ENCODE assay signal across 8 cellular contexts in genomic region chrX:123764967-123765871, GRCh38. TPM values are rescaled to one million over a fixed set of nuclear protein-coding genes. Genes with fewer than 3 reads are reported as not detected.
DNase-seq lines count a peak whose midpoint lies in the region; ATAC-seq and TF ChIP-seq lines count a peak whose summit lies in the region.

No MANE protein-coding gene starts in this region.

- peak; percentile 94 for ATAC-seq in GM19395 (IDR thresholded peaks at IDR 0.05; ENCODE audit: unreplicated experiment)
- peak; percentile 76 for ATAC-seq in HG03520 (IDR thresholded peaks at IDR 0.05; ENCODE audit: unreplicated experiment)

- H3K4me3 ChIP-seq in liver (ENCODE audit: low read depth in 1 of 3, low read length in 3 of 3): peak overlapping the region in 2 of 3 donors; percentile 57 to 60

- TF ChIP-seq CTCF in C4-2B (conservative IDR thresholded peaks at IDR 0.05): no peak
- no peak for TF ChIP-seq CTCF in liver (IDR thresholded peaks at IDR 0.05; ENCODE audit: low read depth, low read length, missing input control)

- DNase-seq in NCI-H526 (lab: John Stamatoyannopoulos, UW) (peak; percentile 62 to 93), dermis blood vessel endothelial cell (peak; percentile 50)
- peak; percentile 23 for DNase-seq in activated CD4-positive, alpha-beta T cell treated with anti-CD3 and anti-CD28 coated beads, Interleukin-2, amount 50 U/mL, for 1 hour
- DNase-seq in stimulated activated CD4-positive, alpha-beta T cell treated with anti-CD3 and anti-CD28 coated beads, Interleukin-4, amount 100 ng/mL, for 24 hours: peak; percentile 69

- no peaks in the 10 kb centered on the region for H3K4me1 ChIP-seq in liver (ENCODE audit: control insufficient read depth in 4 of 4, insufficient read depth in 4 of 4, low read length in 3 of 4)

- no peaks in the 10 kb centered on the region for H3K36me3 ChIP-seq in liver (ENCODE audit: control insufficient read depth in 4 of 4, insufficient read depth in 3 of 4, low read depth in 1 of 4, low read length in 3 of 4)

- H3K9me3 ChIP-seq in liver (ENCODE audit: control insufficient read depth in 4 of 4, low read length in 3 of 4): no peaks in the 10 kb centered on the region

- peak in 1 of 2 donors; percentile 38 for TF ChIP-seq RAD21 in liver (IDR thresholded peaks at IDR 0.05)

- peak overlapping the region in 1 of 2 donors; percentile 13 for H3K9ac ChIP-seq in liver (ENCODE audit: low read depth in 1 of 2, low read length in 2 of 2)

- no peaks in the 10 kb centered on the region for H3K27me3 ChIP-seq in liver (ENCODE audit: control insufficient read depth in 4 of 4, insufficient read depth in 4 of 4, low read length in 3 of 4)

- peak overlapping the region; percentile 66 for H3K27ac ChIP-seq in C4-2B
- peak overlapping the region in 1 of 2 donors; percentile 37 for H3K27ac ChIP-seq in liver (ENCODE audit: low read depth in 1 of 2, low read length in 2 of 2)

- WGBS in liver: 7% methylated on average over 38 of the region's 38 CpGs

TF ChIP-seq in liver, 16 proteins besides CTCF, POLR2A, EP300 and RAD21:
- TF ChIP-seq ZBTB33 (IDR thresholded peaks at IDR 0.05) (peak; percentile 24), NR2F2 (IDR thresholded peaks at IDR 0.05) (no peak), RXRA (IDR thresholded peaks at IDR 0.05) (no peak), YY1 (IDR thresholded peaks at IDR 0.05) (peak; percentile 59), REST (IDR thresholded peaks at IDR 0.05) (no peak), HNF4A (conservative IDR thresholded peaks at IDR 0.05) (peak; percentile 10 to 13), EGR1 (IDR thresholded peaks at IDR 0.05; ENCODE audit: low read depth in 2 of 2) (no peak), SP1 (IDR thresholded peaks at IDR 0.05) (no peak), MAX (IDR thresholded peaks at IDR 0.05) (no peak), HNF4G (IDR thresholded peaks at IDR 0.05) (no peak), GABPA (IDR thresholded peaks at IDR 0.05 in 1 of 2, conservative IDR thresholded peaks at IDR 0.05 in 1 of 2) (peak; percentile 21 to 76), FOXA2 (IDR thresholded peaks at IDR 0.05) (no peak), TAF1 (conservative IDR thresholded peaks at IDR 0.05) (no peak), JUND (IDR thresholded peaks at IDR 0.05) (peak in 1 of 2 donors; percentile 15), ATF3 (IDR thresholded peaks at IDR 0.05) (no peak)

RNA-seq across cellular contexts. Expression of gene THOC2, which starts 32.4 kb away (rescaled TPM):
- 74.5 and 78.5 TPM in 2 replicates for total RNA-seq in dermis blood vessel endothelial cell
- total RNA-seq in liver: 10 to 100 TPM; 40.9 to 55.9 TPM
- 10 to 100 TPM; 10.6 to 40.5 TPM for polyA plus RNA-seq in liver

Comparison
In these comparisons a context has a peak if more than half of its experiments do, and no peak if none do; other contexts are left out.
1. DNase-seq: peak in every context shown above with its lines; median percentile 78 in NCI-H526; 69 in stimulated activated CD4-positive, alpha-beta T cell treated with anti-CD3 and anti-CD28 coated beads, Interleukin-4, amount 100 ng/mL, for 24 hours; 50 in dermis blood vessel endothelial cell; 23 in activated CD4-positive, alpha-beta T cell treated with anti-CD3 and anti-CD28 coated beads, Interleukin-2, amount 50 U/mL, for 1 hour.